Comparison of ENCODE assay signal across 8 cellular contexts in genomic region chr1:169107673-169108160, GRCh38. TPM values are rescaled to one million over a fixed set of nuclear protein-coding genes. Genes with fewer than 3 reads are reported as not detected.
DNase-seq lines count a peak whose midpoint lies in the region; ATAC-seq and TF ChIP-seq lines count a peak whose summit lies in the region.

No MANE protein-coding gene starts in this region.

- H3K9ac ChIP-seq in HUES64 (ENCODE audit: low read depth, low read length) (peak overlapping the region; percentile 91; the same call in 1 of the 2 replicates), liver (ENCODE audit: low read depth in 1 of 2, low read length in 2 of 2) (peak overlapping the region; percentile 93 to 99)

- H3K9me3 ChIP-seq in BE2C (no peaks in the 10 kb centered on the region), HUES64 (ENCODE audit: insufficient read depth, low read depth, low read length) (no peaks in the 10 kb centered on the region), body of pancreas (no peaks in the 10 kb centered on the region), liver (ENCODE audit: control insufficient read depth in 4 of 4, low read length in 3 of 4) (no peaks in the 10 kb centered on the region)

- ATAC-seq in body of pancreas (no peak), GM19452 (IDR thresholded peaks at IDR 0.05; ENCODE audit: unreplicated experiment) (no peak), GM21526 (IDR thresholded peaks at IDR 0.05; ENCODE audit: low FRiP score, unreplicated experiment) (no peak)

- H3K4me3 ChIP-seq in BE2C (ENCODE audit: low read depth, low read length) (peak overlapping the region; percentile 100), HUES64 (ENCODE audit: low read length) (peak overlapping the region; percentile 90), body of pancreas (peak overlapping the region; percentile 47 to 92), liver (ENCODE audit: low read depth in 1 of 3, low read length in 3 of 3) (peak overlapping the region; percentile 70 to 87 (median 85))

- TF ChIP-seq CTCF in BE2C (IDR thresholded peaks at IDR 0.05; ENCODE audit: low read depth, low read length) (no peak), body of pancreas (IDR thresholded peaks at IDR 0.05) (no peak), liver (IDR thresholded peaks at IDR 0.05; ENCODE audit: low read depth, low read length, missing input control) (no peak), GM20000 (IDR thresholded peaks at IDR 0.05; ENCODE audit: extremely low read depth, missing control alignments) (no peak)

- no peak for TF ChIP-seq RAD21 in liver (IDR thresholded peaks at IDR 0.05)

- H3K36me3 ChIP-seq in BE2C (peaks cover 38% of the 10 kb centered on the region), HUES64 (ENCODE audit: insufficient read depth, low read length) (peaks cover 18% of the 10 kb centered on the region), body of pancreas (replicated peaks in 1 of 2; ENCODE audit: insufficient read depth in 1 of 2, low read depth in 2 of 2) (no peaks in the 10 kb centered on the region), liver (ENCODE audit: control insufficient read depth in 4 of 4, insufficient read depth in 3 of 4, low read depth in 1 of 4, low read length in 3 of 4) (peaks cover 0 to 11% (median 1%) of the 10 kb centered on the region in 4 donors)

- peak in 1 of 3 donors; percentile 38 for TF ChIP-seq POLR2A in body of pancreas (IDR thresholded peaks at IDR 0.05)

- peaks cover 18% of the 10 kb centered on the region for H3K4me1 ChIP-seq in BE2C
- peaks cover 44% of the 10 kb centered on the region for H3K4me1 ChIP-seq in HUES64 (ENCODE audit: insufficient read depth, low read length)
- H3K4me1 ChIP-seq in body of pancreas = peaks cover 75% of the 10 kb centered on the region
- H3K4me1 ChIP-seq in liver (ENCODE audit: control insufficient read depth in 4 of 4, insufficient read depth in 4 of 4, low read length in 3 of 4) = peaks cover 8 to 58% (median 33%) of the 10 kb centered on the region in 4 donors

- 38% methylated on average over 5 of the region's 7 CpGs for WGBS in HUES64
- 22 to 23% methylated on average over 7 of the region's 7 CpGs for WGBS in body of pancreas, 2 donors
- 6% methylated on average over 7 of the region's 7 CpGs for WGBS in liver

- intact Hi-C loops in body of pancreas (cut with DNase I) = no loop called here

- DNase-seq in BE2C (no peak), body of pancreas (no peak), substantia nigra (lab: John Stamatoyannopoulos, UW) (peak in 11 of 49 donors; percentile 22 to 71 (median 37)), GM20000 (ENCODE audit: low spot score) (no peak)

- H3K27ac ChIP-seq in HUES64 (ENCODE audit: low read depth, low read length) (no peak overlapping the region), body of pancreas (peak overlapping the region; percentile 87 to 94 (median 93)), liver (ENCODE audit: low read depth in 1 of 2, low read length in 2 of 2) (peak overlapping the region; percentile 80 to 88), substantia nigra (ENCODE audit: low read depth, low read length, poor library complexity, severe bottlenecking) (peak overlapping the region; percentile 93)

- H3K27me3 ChIP-seq in BE2C (no peaks in the 10 kb centered on the region), HUES64 (ENCODE audit: insufficient read depth, low read length) (peaks cover 12% of the 10 kb centered on the region; the same call in 1 of the 2 replicates), body of pancreas (no peaks in the 10 kb centered on the region), liver (ENCODE audit: control insufficient read depth in 4 of 4, insufficient read depth in 4 of 4, low read length in 3 of 4) (no peaks in the 10 kb centered on the region)

TF ChIP-seq in liver, 16 proteins besides CTCF, POLR2A, EP300 and RAD21:
- TF ChIP-seq SP1 (IDR thresholded peaks at IDR 0.05) (no peak), HNF4G (IDR thresholded peaks at IDR 0.05) (no peak), YY1 (IDR thresholded peaks at IDR 0.05) (no peak), EGR1 (IDR thresholded peaks at IDR 0.05; ENCODE audit: low read depth in 2 of 2) (no peak), REST (IDR thresholded peaks at IDR 0.05) (peak; percentile 9), FOXA1 (IDR thresholded peaks at IDR 0.05) (no peak)
- TF ChIP-seq, protein P1, sequence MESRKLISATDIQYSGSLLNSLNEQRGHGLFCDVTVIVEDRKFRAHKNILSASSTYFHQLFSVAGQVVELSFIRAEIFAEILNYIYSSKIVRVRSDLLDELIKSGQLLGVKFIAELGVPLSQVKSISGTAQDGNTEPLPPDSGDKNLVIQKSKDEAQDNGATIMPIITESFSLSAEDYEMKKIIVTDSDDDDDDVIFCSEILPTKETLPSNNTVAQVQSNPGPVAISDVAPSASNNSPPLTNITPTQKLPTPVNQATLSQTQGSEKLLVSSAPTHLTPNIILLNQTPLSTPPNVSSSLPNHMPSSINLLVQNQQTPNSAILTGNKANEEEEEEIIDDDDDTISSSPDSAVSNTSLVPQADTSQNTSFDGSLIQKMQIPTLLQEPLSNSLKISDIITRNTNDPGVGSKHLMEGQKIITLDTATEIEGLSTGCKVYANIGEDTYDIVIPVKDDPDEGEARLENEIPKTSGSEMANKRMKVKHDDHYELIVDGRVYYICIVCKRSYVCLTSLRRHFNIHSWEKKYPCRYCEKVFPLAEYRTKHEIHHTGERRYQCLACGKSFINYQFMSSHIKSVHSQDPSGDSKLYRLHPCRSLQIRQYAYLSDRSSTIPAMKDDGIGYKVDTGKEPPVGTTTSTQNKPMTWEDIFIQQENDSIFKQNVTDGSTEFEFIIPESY (IDR thresholded peaks at IDR 0.05) = no peak
- TF ChIP-seq, protein P2, sequence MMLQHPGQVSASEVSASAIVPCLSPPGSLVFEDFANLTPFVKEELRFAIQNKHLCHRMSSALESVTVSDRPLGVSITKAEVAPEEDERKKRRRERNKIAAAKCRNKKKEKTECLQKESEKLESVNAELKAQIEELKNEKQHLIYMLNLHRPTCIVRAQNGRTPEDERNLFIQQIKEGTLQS (IDR thresholded peaks at IDR 0.05) = no peak

RNA-seq across cellular contexts. Expression of gene ATP1B1, which starts 1.2 kb away (rescaled TPM):
- 111 TPM for polyA plus RNA-seq in BE2C (2012; ENCODE audit: insufficient read depth, insufficient read length, low read depth)
- 32.9 TPM for polyA plus RNA-seq in HUES64 (2013, experiment 1 of 2)
- 38.4 TPM for polyA plus RNA-seq in HUES64 (2013, experiment 2 of 2)
- total RNA-seq in body of pancreas (100 to 1,000 TPM; 116 to 138 TPM), liver (10 to 100 TPM; 36.1 to 53.8 TPM)
- polyA plus RNA-seq in liver = 10 to 100 TPM; 39.1 to 57.0 TPM
